ENCODE assay signal across 31 cellular contexts in the genomic region with DNA sequence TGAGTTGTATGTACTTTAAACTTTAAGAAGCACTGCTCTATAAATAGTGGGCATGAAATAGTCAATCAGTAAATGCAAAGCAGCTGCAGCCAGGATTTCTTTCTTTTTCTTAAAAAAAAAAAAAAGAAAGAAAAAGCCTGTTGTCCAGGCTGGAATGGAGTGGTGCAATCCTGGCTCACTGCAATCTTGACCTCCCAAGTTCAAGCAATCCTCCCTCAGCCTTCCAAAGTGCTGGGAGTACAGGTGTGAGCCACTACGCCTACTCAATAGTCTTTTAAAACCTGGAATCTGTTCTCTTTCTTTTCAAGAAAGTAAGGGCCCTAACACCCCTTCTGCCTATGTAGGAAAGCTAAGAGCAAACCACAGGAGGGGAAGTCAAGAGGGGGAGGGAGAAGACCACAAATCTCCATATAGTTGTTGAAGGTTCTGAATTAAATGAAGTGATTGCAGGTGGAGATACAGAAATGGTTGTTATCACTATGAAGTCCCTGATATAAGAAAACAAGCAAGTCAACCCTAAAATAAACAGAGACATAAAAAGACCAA. TPM values are rescaled to one million over a fixed set of nuclear protein-coding genes. Genes with fewer than 3 reads are reported as not detected.
"Had no signal": no experiment of that assay in that cellular context is flagged by ENCODE, and none has a peak within 500 bp of the region (broad histone marks: within the 10 kb centered on the region; RNA-seq: fewer than 3 reads in every experiment).

No MANE protein-coding gene starts in this region.

- ATAC-seq: gastrocnemius medialis; naive thymus-derived CD8-positive, alpha-beta T cell; psoas muscle; stimulated activated naive B cell treated with anti-CD40 and anti-IgM and Interleukin-4, amounts not matched to agents 10 μg/mL and 1 μg/mL and 100 μg/mL, for 72 hours had no signal

- H3K27ac ChIP-seq: breast epithelium, esophagus muscularis mucosa, gastrocnemius medialis, hepatocyte, parathyroid adenoma, psoas muscle, right atrium auricular region, stomach, thyroid gland, upper lobe of left lung, vagina had no signal

- H3K4me3 ChIP-seq: breast epithelium, esophagus muscularis mucosa, gastrocnemius medialis, hepatocyte, psoas muscle, right atrium auricular region, smooth muscle cell, stomach, thyroid gland, upper lobe of left lung, vagina had no signal

- DNase-seq: activated CD4-positive, alpha-beta memory T cell treated with anti-CD3 and anti-CD28 coated beads, Interleukin-2, amount 10 ng/mL, durations not matched to agents 7 days and 5 days; activated CD4-positive, alpha-beta T cell treated with anti-CD3 and anti-CD28 coated beads for 1 hour; activated CD4-positive, alpha-beta T cell treated with anti-CD3 and anti-CD28 coated beads, Interleukin-2, amount 10 ng/mL, durations not matched to agents 7 days and 5 days; activated CD8-positive, alpha-beta memory T cell treated with anti-CD3 and anti-CD28 coated beads, Interleukin-2, amount 50 U/mL, for 48 hours; activated gamma-delta T cell; activated naive CD4-positive, alpha-beta T cell treated with anti-CD3 and anti-CD28 coated beads, Interleukin-2, amount 50 U/mL, for 16 hours; activated T-cell treated with anti-CD3 and anti-CD28 coated beads, Interleukin-2, amount 50 U/mL, for 24 hours; amygdala; dermis blood vessel endothelial cell; effector CD4-positive, alpha-beta T cell; gastrocnemius medialis; glutamatergic neuron; midbrain; naive thymus-derived CD8-positive, alpha-beta T cell; occipital lobe; psoas muscle; stimulated activated CD4-positive, alpha-beta T cell treated with anti-CD3 and anti-CD28 coated beads, Interleukin-1b, Interleukin-23, amount 100 ng/mL, for 48 hours; stimulated activated naive B cell treated with anti-CD40 and anti-IgM and Interleukin-4, amounts not matched to agents 10 μg/mL and 1 μg/mL and 100 μg/mL, for 72 hours; stomach; thyroid gland; upper lobe of left lung had no signal

RNA-seq across cellular contexts. Expression of gene TPD52L3, which starts 20.6 kb away (rescaled TPM):
- total RNA-seq: activated CD4-positive, alpha-beta memory T cell treated with anti-CD3 and anti-CD28 coated beads, Interleukin-2, amount 10 ng/mL, durations not matched to agents 7 days and 5 days; activated CD4-positive, alpha-beta T cell treated with anti-CD3 and anti-CD28 coated beads, Interleukin-2, amount 10 ng/mL, durations not matched to agents 7 days and 5 days; breast epithelium; dermis blood vessel endothelial cell; esophagus muscularis mucosa; gastrocnemius medialis; hepatocyte; kidney epithelial cell; lower leg skin; naive thymus-derived CD8-positive, alpha-beta T cell; neural crest cell; occipital lobe; psoas muscle; right atrium auricular region; smooth muscle cell; stomach; upper lobe of left lung; vagina had no signal
